16 cellular contexts compared by ENCODE assay signal in the genomic region with DNA sequence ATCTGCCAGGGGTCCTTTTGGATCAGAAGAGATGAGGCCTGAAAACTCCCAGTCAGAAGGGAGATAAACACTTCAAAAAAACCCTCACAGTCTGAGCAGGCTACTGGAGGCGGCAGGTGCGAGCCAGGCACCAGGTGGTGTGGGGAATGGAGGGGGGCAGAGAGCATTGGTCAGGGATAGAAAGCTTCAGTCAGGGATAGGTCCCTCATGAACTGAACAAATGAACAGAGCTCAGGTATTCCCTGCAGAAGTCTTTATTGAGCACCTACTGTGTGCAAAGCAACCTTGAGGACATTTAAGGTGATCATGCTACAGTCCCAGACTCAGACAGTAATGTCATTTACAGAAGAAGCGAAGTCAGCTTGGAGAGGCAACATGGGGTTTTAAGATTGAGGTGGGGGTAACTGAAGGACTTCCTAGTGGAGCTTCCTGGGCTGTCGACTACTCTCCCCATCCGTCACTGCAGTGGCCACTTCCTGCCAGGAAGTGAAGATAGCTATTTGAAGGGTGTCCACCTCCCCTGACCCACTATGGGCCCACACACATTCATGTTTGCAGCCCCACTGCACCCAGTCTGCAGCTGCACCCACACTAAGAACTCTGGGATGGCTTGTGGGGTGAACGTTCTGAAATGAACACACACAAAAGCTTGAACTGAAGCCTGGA. TPM values are rescaled to one million over a fixed set of nuclear protein-coding genes. Genes with fewer than 3 reads are reported as not detected.
DNase-seq lines count a peak whose midpoint lies in the region; ATAC-seq, FAIRE-seq and TF ChIP-seq lines count a peak whose summit lies in the region.
"Had no signal": no experiment of that assay in that cellular context is flagged by ENCODE, and none has a peak within 500 bp of the region (broad histone marks: within the 10 kb centered on the region; RNA-seq: fewer than 3 reads in every experiment).

No MANE protein-coding gene starts in this region.

- no peak for TF ChIP-seq EP300 in H1 (IDR thresholded peaks at IDR 0.05; ENCODE audit: borderline replicate concordance in 1 of 2, low read depth in 2 of 2, low read length in 2 of 2)

- H3K79me1 ChIP-seq in H1 (ENCODE audit: low read depth, low read length), result no peaks in the 10 kb centered on the region; the same call in 1 of the 2 replicates

- TF ChIP-seq RAD21 in H1 (IDR thresholded peaks at IDR 0.05 in 1 of 2, conservative IDR thresholded peaks at IDR 0.05 in 1 of 2; ENCODE audit: low read depth in 2 of 2, low read length in 2 of 2), result no peak

- H3K27ac ChIP-seq in GM23338 (ENCODE audit: low read depth) (no peak overlapping the region), H1 (ENCODE audit: low read depth, low read length) (no peak overlapping the region)
- H3K27ac ChIP-seq: HL-60 had no signal

- no peak overlapping the region for H4K91ac ChIP-seq in H1 (replicated peaks; ENCODE audit: insufficient read length, low read length)

- no peak overlapping the region for H2BK5ac ChIP-seq in H1 (ENCODE audit: low read depth, low read length)

- peaks cover 14% of the 10 kb centered on the region for H3K23me2 ChIP-seq in H1 (ENCODE audit: low read depth, low read length)

- H3K4me1 ChIP-seq in GM23338 (ENCODE audit: insufficient read depth) (peaks cover 50% of the 10 kb centered on the region), H1 (replicated peaks in 1 of 4; ENCODE audit: control insufficient read depth in 3 of 4, insufficient read depth in 4 of 4, low read length in 3 of 4) (peaks cover 0 to 54% (median 36%) of the 10 kb centered on the region in 4 experiments; a peak in 6 of 7 replicates)

- peaks cover 60% of the 10 kb centered on the region for H3K4me1 Mint-ChIP-seq in GM23338
- peaks cover 53% of the 10 kb centered on the region for H3K4me1 Mint-ChIP-seq in progenitor cell of endocrine pancreas (ENCODE audit: low read depth)

- 0 out of 2 replicates have a peak overlapping the region, but pooled peaks have one; percentile 67 for H2BK20ac ChIP-seq in H1 (ENCODE audit: low read length)

- H3K27ac Mint-ChIP-seq in GM23338 (no peak overlapping the region), progenitor cell of endocrine pancreas (no peak overlapping the region)
- H3K27ac Mint-ChIP-seq: memory B cell; T-helper 1 cell treated with Interleukin-12 subunit alpha and Interleukin-12 subunit beta and Interleukin-4 antibody, amounts not matched to agents 30 μg/mL and 1 μg/mL, for 36 hours had no signal

- no peak overlapping the region for H3K14ac ChIP-seq in H1 (ENCODE audit: insufficient read length)

- 82% methylated on average over 6 of the region's 6 CpGs; no CpG with 5 or more reads in 1 of the 2 experiments for WGBS in H1 (ENCODE audit: extremely low coverage in 1 of 2, insufficient coverage in 1 of 2, insufficient read length in 1 of 2, insufficient replicate concordance in 2 of 2, low coverage in 1 of 2, low lambda C conversion rate in 2 of 2, missing lambda C conversion rate in 1 of 2), 2 experiments

- H3K79me2 ChIP-seq in GM23338 (replicated peaks; ENCODE audit: insufficient read depth), result no peaks in the 10 kb centered on the region
- H3K79me2 ChIP-seq in H1 (ENCODE audit: control insufficient read depth in 1 of 2, insufficient read depth in 2 of 2, low read length in 2 of 2), result no peaks in the 10 kb centered on the region

- no peaks in the 10 kb centered on the region; the same call in 2 of the 3 replicates for H3K36me3 Mint-ChIP-seq in GM23338 (ENCODE audit: low read depth)
- no peaks in the 10 kb centered on the region for H3K36me3 Mint-ChIP-seq in progenitor cell of endocrine pancreas (ENCODE audit: insufficient read depth)

- no peaks in the 10 kb centered on the region; the same call in 1 of the 2 replicates for H4K20me1 ChIP-seq in GM23338 (replicated peaks; ENCODE audit: insufficient read depth)
- peaks cover 0 to 1% of the 10 kb centered on the region in 2 experiments for H4K20me1 ChIP-seq in H1 (replicated peaks in 1 of 2; ENCODE audit: control insufficient read depth in 1 of 2, insufficient read depth in 2 of 2, low read length in 2 of 2)

- no peak overlapping the region for H2BK120ac ChIP-seq in H1 (replicated peaks; ENCODE audit: low read depth, low read length)

- H3K9me2 ChIP-seq in GM23338 (ENCODE audit: insufficient read depth), result no peaks in the 10 kb centered on the region

- ATAC-seq in GM23338, result no peak
- ATAC-seq in HG03175 (IDR thresholded peaks at IDR 0.05; ENCODE audit: unreplicated experiment), result no peak

- TF ChIP-seq CTCF in GM23338 (conservative IDR thresholded peaks at IDR 0.05; ENCODE audit: low read depth in 2 of 2), result no peak
- no peak for TF ChIP-seq CTCF in H1 (IDR thresholded peaks at IDR 0.05; ENCODE audit: control extremely low read depth in 1 of 3, insufficient read depth in 1 of 3, low read depth in 1 of 3, low read length in 3 of 3)
- no peak for TF ChIP-seq CTCF in progenitor cell of endocrine pancreas (IDR thresholded peaks at IDR 0.05; ENCODE audit: unreplicated experiment)

- peak overlapping the region; percentile 79; the same call in 1 of the 2 replicates for H2BK12ac ChIP-seq in H1 (ENCODE audit: low read depth, low read length)

- H3K9ac ChIP-seq in H1 (replicated peaks in 1 of 4; ENCODE audit: extremely low read depth in 1 of 4, low read depth in 3 of 4, low read length in 3 of 4), result no peak overlapping the region

- H2AK5ac ChIP-seq in H1 (ENCODE audit: low read depth, low read length), result no peak overlapping the region

- H4K8ac ChIP-seq in H1 (ENCODE audit: extremely low read depth, insufficient read depth, low read length), result no peak overlapping the region

- no peak overlapping the region for H4K5ac ChIP-seq in H1 (ENCODE audit: insufficient read length, low read depth, low read length)

- 0 out of 2 replicates have a peak overlapping the region, but pooled peaks have one; percentile 63 for H2BK15ac ChIP-seq in H1 (ENCODE audit: low read length)

- POLR2A ChIA-PET in H1 (lab: Charles Lee; ENCODE audit: partially characterized antibody), result interaction anchor here (1.1 to 1.3 kb wide), 2 partner anchors 16 to 116 kb away, joined by 3 read pairs; no protein-coding TSS in a partner anchor

- no peaks in the 10 kb centered on the region; the same call in 2 of the 3 replicates for H3K9me3 Mint-ChIP-seq in GM23338
- no peaks in the 10 kb centered on the region for H3K9me3 Mint-ChIP-seq in progenitor cell of endocrine pancreas (ENCODE audit: low read depth)
- H3K9me3 Mint-ChIP-seq: memory B cell; T-helper 1 cell treated with Interleukin-12 subunit alpha and Interleukin-12 subunit beta and Interleukin-4 antibody, amounts not matched to agents 30 μg/mL and 1 μg/mL, for 36 hours had no signal

- H3K4me3 ChIP-seq in GM23338 (no peak overlapping the region; the same call in 1 of the 2 replicates), H1 (ENCODE audit: extremely low read depth in 1 of 4, insufficient read depth in 2 of 4, low read depth in 3 of 4, low read length in 4 of 4) (no peak overlapping the region)
- H3K4me3 ChIP-seq: spleen had no signal

- CTCF ChIA-PET in H1 (lab: Charles Lee; ENCODE audit: partially characterized antibody), result interaction anchor here (0.7 to 15.2 kb wide), 16 partner anchors 8 to 206 kb away, joined by 3 to 279 read pairs (median 3); partner anchors contain the start of gene ZNF319

- no peak overlapping the region for H3K18ac ChIP-seq in H1 (ENCODE audit: extremely low read depth, low read length)

- no peak overlapping the region for H3K56ac ChIP-seq in H1 (replicated peaks; ENCODE audit: insufficient read length, low read depth, low read length)

- H3K9me3 ChIP-seq in H1 (ENCODE audit: insufficient read depth in 2 of 2, low read depth in 1 of 2, low read length in 1 of 2), result no peaks in the 10 kb centered on the region
- H3K9me3 ChIP-seq: spleen had no signal

- H3K27me3 Mint-ChIP-seq in GM23338 (ENCODE audit: insufficient read depth, low read depth, poor library complexity) (peaks cover 33% of the 10 kb centered on the region), progenitor cell of endocrine pancreas (peaks cover 20% of the 10 kb centered on the region)

- no peak overlapping the region for H3K4ac ChIP-seq in H1 (replicated peaks; ENCODE audit: insufficient read length, low read depth, low read length)

- H2AFZ ChIP-seq in GM23338, result no peak overlapping the region
- H2AFZ ChIP-seq in H1 (ENCODE audit: low read length), result no peak overlapping the region

- no peaks in the 10 kb centered on the region for H3K36me3 ChIP-seq in GM23338 (ENCODE audit: insufficient read depth)
- no peaks in the 10 kb centered on the region for H3K36me3 ChIP-seq in H1 (ENCODE audit: control insufficient read depth in 2 of 4, insufficient read depth in 4 of 4, low read length in 3 of 4)

- FAIRE-seq in H1 (lab: Jason Lieb, UNC), result no peak
- FAIRE-seq: bronchial epithelial cell had no signal

- H3K4me3 Mint-ChIP-seq in GM23338 (peak overlapping the region; percentile 26; the same call in 2 of the 3 replicates), progenitor cell of endocrine pancreas (ENCODE audit: low read depth) (peak overlapping the region; percentile 53)
- H3K4me3 Mint-ChIP-seq: memory B cell; T-helper 1 cell treated with Interleukin-12 subunit alpha and Interleukin-12 subunit beta and Interleukin-4 antibody, amounts not matched to agents 30 μg/mL and 1 μg/mL, for 36 hours had no signal

- H3K23ac ChIP-seq in H1 (ENCODE audit: insufficient read length), result no peak overlapping the region

- TF ChIP-seq POLR2A in H1 (IDR thresholded peaks at IDR 0.05; ENCODE audit: control extremely low read depth in 1 of 2, low read depth in 2 of 2, low read length in 2 of 2), result no peak

- H3F3A ChIP-seq in GM23338 (replicated peaks; ENCODE audit: low read depth), result peaks cover 16% of the 10 kb centered on the region; the same call in 1 of the 2 replicates

- peaks cover 12% of the 10 kb centered on the region for H3K27me3 ChIP-seq in GM23338 (ENCODE audit: insufficient read depth)
- H3K27me3 ChIP-seq in H1 (replicated peaks in 1 of 4; ENCODE audit: control insufficient read depth in 3 of 4, extremely low read depth in 1 of 4, insufficient read depth in 3 of 4, low read length in 3 of 4), result peaks cover 0 to 35% (median 27%) of the 10 kb centered on the region in 4 experiments; a peak in 6 of 7 replicates

- H3K4me2 ChIP-seq in GM23338, result peak overlapping the region; percentile 80
- H3K4me2 ChIP-seq in H1 (ENCODE audit: insufficient read depth in 1 of 2, low read depth in 2 of 2, low read length in 2 of 2), result peak overlapping the region in 1 of 2 experiments; percentile 91; a peak in 1 of 4 replicates

- no peak for DNase-seq in GM23338 (ENCODE audit: low spot score)
- peak; percentile 70 for DNase-seq in NCI-H2171 treated with DMSO at 0.1 percent for 48 hours (lab: John Stamatoyannopoulos, UW)
- DNase-seq in H1 (ENCODE audit: low read depth in 1 of 2, low spot score in 2 of 2), result no peak
- no peak for DNase-seq in progenitor cell of endocrine pancreas (ENCODE audit: low spot score, unreplicated experiment)
- no peak for DNase-seq in stimulated activated CD4-positive, alpha-beta T cell treated with anti-CD3 and anti-CD28 coated beads, Interleukin-4, amount 100 ng/mL, for 24 hours
- DNase-seq in ureter (ENCODE audit: low spot score), result no peak
- DNase-seq: foreskin fibroblast; GOT3; NCI-H446; spleen; stimulated activated naive CD4-positive, alpha-beta T cell had no signal

RNA-seq across cellular contexts. Expression of gene KIFC3, which starts 3.2 kb away (rescaled TPM):
- total RNA-seq in GM23338 (2014; rRNA removed; shearing (Covaris generic)), result 11.5 and 12.5 TPM in 2 replicates
- polyA plus RNA-seq in GM23338 (2016; fragmentation: Nextera tagmentation; extraction: Ambion mirVana) (4.4 and 6.6 TPM in 2 replicates), H1 (2011; rRNA removed) (2.1 and 3.8 TPM in 2 replicates)
- 5.3 and 7.1 TPM in 2 replicates for total RNA-seq in H1 (2021; fragmentation: NEBNext Ultra II Directional; extraction: Animal tissue kit (Norgen Biotek cat#: 25700))
- polyA plus RNA-seq in H1 (2011; cell fraction: cytosol; rRNA removed), result 4.4 TPM
- polyA plus RNA-seq in H1 (2011; cell fraction: nucleus; rRNA removed), result 11.5 TPM
- polyA plus RNA-seq in H1 (2012, experiment 1 of 2), result 2.1 to 3.7 TPM (median 2.8 TPM) in 4 replicates
- polyA plus RNA-seq in H1 (2012, experiment 2 of 2), result 1.6 TPM
- 4.3 TPM for polyA plus RNA-seq in H1 (2013, experiment 1 of 2)
- polyA plus RNA-seq in H1 (2013, experiment 2 of 2), result 4.4 TPM
- polyA minus RNA-seq in H1 (2011; rRNA and poly(A)+ RNA removed), result 3.3 and 3.9 TPM in 2 replicates
- polyA minus RNA-seq in H1 (2011; cell fraction: cytosol; rRNA and poly(A)+ RNA removed), result 4.9 TPM
- polyA minus RNA-seq in H1 (2011; cell fraction: nucleus; rRNA and poly(A)+ RNA removed), result 7.5 TPM
- total RNA-seq in progenitor cell of endocrine pancreas (27.6 and 34.5 TPM in 2 replicates), ureter (117 TPM)
